Comparison of ENCODE assay signal across 1 cellular context in the genomic region with DNA sequence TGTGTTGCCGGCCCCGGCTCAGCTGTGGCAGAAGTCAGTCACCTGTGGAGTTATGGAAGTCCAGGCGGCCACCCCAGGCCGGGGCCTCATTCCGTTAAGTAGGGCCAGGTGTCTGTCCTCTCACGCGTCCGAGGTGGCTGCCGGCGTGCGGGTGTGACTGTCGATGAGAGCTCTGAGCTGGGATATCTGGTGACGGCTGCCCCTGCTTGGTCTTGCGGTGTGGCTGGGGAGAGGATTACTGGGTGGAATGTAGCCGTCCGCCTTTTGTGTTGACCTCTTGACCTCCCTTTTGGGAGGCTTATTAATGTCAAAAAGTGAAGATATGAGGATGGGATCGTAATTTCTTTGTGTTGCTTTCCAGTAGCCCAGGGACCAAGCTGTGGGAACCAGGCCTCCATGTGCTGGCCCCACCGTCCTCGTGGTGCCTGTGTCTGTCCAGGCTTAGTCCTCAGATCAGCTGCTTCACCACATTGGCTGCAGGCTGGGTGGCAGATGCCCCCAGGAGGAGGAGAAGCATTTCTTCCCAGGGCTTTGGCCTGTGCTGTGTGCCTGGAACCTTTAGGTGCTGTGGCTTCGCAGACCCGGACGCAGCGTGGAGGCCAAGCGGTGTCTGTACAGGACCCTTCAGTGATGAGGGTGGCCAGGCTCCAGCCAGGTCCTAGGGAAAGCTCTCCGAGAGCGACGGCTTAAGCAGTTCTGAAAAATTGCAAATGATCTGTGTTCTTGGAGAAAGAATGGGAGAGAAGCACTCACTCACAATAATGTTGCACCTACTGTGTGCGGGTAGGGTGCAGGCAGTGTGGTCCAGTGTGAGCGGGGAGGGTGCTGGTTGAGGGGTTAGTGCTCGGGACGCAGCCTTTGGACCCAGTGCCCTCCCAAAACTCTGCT.
A peak's percentile ranks its signal among the peaks of the same experiment; 100 is the strongest.
TF ChIP-seq lines count a peak whose summit lies in the region.

No MANE protein-coding gene starts in this region.

TF ChIP-seq in GM12878, 131 proteins besides CTCF, POLR2A, EP300 and RAD21 (continued from another document):
- TF ChIP-seq, protein P1, sequence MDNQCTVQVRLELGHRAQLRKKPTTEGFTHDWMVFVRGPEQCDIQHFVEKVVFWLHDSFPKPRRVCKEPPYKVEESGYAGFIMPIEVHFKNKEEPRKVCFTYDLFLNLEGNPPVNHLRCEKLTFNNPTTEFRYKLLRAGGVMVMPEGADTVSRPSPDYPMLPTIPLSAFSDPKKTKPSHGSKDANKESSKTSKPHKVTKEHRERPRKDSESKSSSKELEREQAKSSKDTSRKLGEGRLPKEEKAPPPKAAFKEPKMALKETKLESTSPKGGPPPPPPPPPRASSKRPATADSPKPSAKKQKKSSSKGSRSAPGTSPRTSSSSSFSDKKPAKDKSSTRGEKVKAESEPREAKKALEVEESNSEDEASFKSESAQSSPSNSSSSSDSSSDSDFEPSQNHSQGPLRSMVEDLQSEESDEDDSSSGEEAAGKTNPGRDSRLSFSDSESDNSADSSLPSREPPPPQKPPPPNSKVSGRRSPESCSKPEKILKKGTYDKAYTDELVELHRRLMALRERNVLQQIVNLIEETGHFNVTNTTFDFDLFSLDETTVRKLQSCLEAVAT (IDR thresholded peaks at IDR 0.05), result peak; percentile 93
- TF ChIP-seq, protein P2, sequence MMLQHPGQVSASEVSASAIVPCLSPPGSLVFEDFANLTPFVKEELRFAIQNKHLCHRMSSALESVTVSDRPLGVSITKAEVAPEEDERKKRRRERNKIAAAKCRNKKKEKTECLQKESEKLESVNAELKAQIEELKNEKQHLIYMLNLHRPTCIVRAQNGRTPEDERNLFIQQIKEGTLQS (IDR thresholded peaks at IDR 0.05; ENCODE audit: borderline replicate concordance, extremely low read depth, low read depth, low read length), result no peak
- TF ChIP-seq SRF (IDR thresholded peaks at IDR 0.05; ENCODE audit: low read depth in 2 of 2, low read length in 2 of 2) (no peak), MYB (IDR thresholded peaks at IDR 0.05; ENCODE audit: borderline replicate concordance, low read depth, low read length) (no peak)
- TF ChIP-seq, protein P3, sequence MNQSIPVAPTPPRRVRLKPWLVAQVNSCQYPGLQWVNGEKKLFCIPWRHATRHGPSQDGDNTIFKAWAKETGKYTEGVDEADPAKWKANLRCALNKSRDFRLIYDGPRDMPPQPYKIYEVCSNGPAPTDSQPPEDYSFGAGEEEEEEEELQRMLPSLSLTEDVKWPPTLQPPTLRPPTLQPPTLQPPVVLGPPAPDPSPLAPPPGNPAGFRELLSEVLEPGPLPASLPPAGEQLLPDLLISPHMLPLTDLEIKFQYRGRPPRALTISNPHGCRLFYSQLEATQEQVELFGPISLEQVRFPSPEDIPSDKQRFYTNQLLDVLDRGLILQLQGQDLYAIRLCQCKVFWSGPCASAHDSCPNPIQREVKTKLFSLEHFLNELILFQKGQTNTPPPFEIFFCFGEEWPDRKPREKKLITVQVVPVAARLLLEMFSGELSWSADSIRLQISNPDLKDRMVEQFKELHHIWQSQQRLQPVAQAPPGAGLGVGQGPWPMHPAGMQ (IDR thresholded peaks at IDR 0.05; ENCODE audit: borderline replicate concordance), result no peak
